ENCODE assay signal across 11 cellular contexts in genomic region chr5:81626524-81626923, GRCh38.
DNase-seq lines count a peak whose midpoint lies in the region; ATAC-seq and TF ChIP-seq lines count a peak whose summit lies in the region.
"Had no signal": no experiment of that assay in that cellular context is flagged by ENCODE, and none has a peak within 500 bp of the region (broad histone marks: within the 10 kb centered on the region; RNA-seq: fewer than 3 reads in every experiment).

No MANE protein-coding gene starts in this region.

- POLR2A ChIA-PET in OCI-LY7 (lab: Charles Lee), result interaction anchor here (2.6 kb wide), 1 partner anchor 10 kb away, joined by 8 read pairs; no protein-coding TSS in a partner anchor

- H3K27me3 ChIP-seq in osteoblast (ENCODE audit: insufficient read depth, low read length), result no peaks in the 10 kb centered on the region
- no peaks in the 10 kb centered on the region for H3K27me3 ChIP-seq in ascending aorta

- no peak for ATAC-seq in GM18858 (IDR thresholded peaks at IDR 0.05; ENCODE audit: unreplicated experiment)

- H3K27ac ChIP-seq in OCI-LY7 (ENCODE audit: low read depth, low read length, poor library complexity, severe bottlenecking) (peak overlapping the region; percentile 37), epithelial cell of prostate (no peak overlapping the region), osteoblast (ENCODE audit: low read depth, low read length) (peak overlapping the region; percentile 49), ascending aorta (no peak overlapping the region)

- intact Hi-C loops in OCI-LY7 (cut with micrococcal nuclease; ENCODE audit: unreplicated experiment) (no loop called here), ascending aorta (cut with DNase I) (no loop called here)

- H3K4me3 ChIP-seq in OCI-LY7 (ENCODE audit: low read depth, low read length, poor library complexity, severe bottlenecking), result no peak overlapping the region
- no peak overlapping the region for H3K4me3 ChIP-seq in osteoblast (ENCODE audit: insufficient read depth, low read length)
- H3K4me3 ChIP-seq in ascending aorta, result no peak overlapping the region

- H3K79me2 ChIP-seq in OCI-LY7 (ENCODE audit: insufficient read depth, low read depth, low read length) (peaks cover 45% of the 10 kb centered on the region; the same call in 1 of the 2 replicates), osteoblast (ENCODE audit: insufficient read depth, low read length) (no peaks in the 10 kb centered on the region)

- TF ChIP-seq CTCF in OCI-LY7 (conservative IDR thresholded peaks at IDR 0.05; ENCODE audit: low read length), result no peak
- no peak for TF ChIP-seq CTCF in osteoblast (IDR thresholded peaks at IDR 0.05; ENCODE audit: extremely low read depth, low read depth, low read length)
- TF ChIP-seq CTCF in ascending aorta (IDR thresholded peaks at IDR 0.05), result no peak

- CTCF ChIA-PET in OCI-LY7 (lab: Charles Lee; ENCODE audit: unreplicated experiment), result no interaction called here

- no peaks in the 10 kb centered on the region for H3K9me2 ChIP-seq in OCI-LY7 (ENCODE audit: insufficient read depth, low read length)

- no peak overlapping the region for H2AFZ ChIP-seq in OCI-LY7 (ENCODE audit: low read length)
- no peak overlapping the region for H2AFZ ChIP-seq in osteoblast (ENCODE audit: low read length)

- BruUV-seq in OCI-LY7 (replicated peaks; lab: Mats Ljungman, UMichigan), result no TSS peak

- peaks cover 22% of the 10 kb centered on the region for H3K4me1 ChIP-seq in OCI-LY7 (ENCODE audit: insufficient read depth, low read length, poor library complexity, severe bottlenecking)
- peaks cover 12% of the 10 kb centered on the region for H3K4me1 ChIP-seq in osteoblast (ENCODE audit: insufficient read depth, low read length)
- H3K4me1 ChIP-seq in ascending aorta, result no peaks in the 10 kb centered on the region

- H4K20me1 ChIP-seq in OCI-LY7 (ENCODE audit: insufficient read depth, low read length) (no peaks in the 10 kb centered on the region), osteoblast (ENCODE audit: insufficient read depth, low read length) (no peaks in the 10 kb centered on the region)

- H3K36me3 ChIP-seq in OCI-LY7 (ENCODE audit: insufficient read depth, low read length) (peaks cover 79% of the 10 kb centered on the region), osteoblast (ENCODE audit: insufficient read depth, low read length) (no peaks in the 10 kb centered on the region), ascending aorta (peaks cover 0 to 4% of the 10 kb centered on the region in 2 donors)

- DNase-seq in ELF-1 (ENCODE audit: low read depth, low spot score) (peak; percentile 13), OCI-LY7 (ENCODE audit: low spot score) (no peak), epithelial cell of prostate (ENCODE audit: low read depth, low spot score) (peak; percentile 27), osteoblast (ENCODE audit: insufficient read length, low spot score, missing footprints) (peak; percentile 85), NCI-H1930 (lab: John Stamatoyannopoulos, UW) (no peak), SIG-M5 treated with dmso at 0.1 percent for 504 hours (lab: John Stamatoyannopoulos, UW; ENCODE audit: unreplicated experiment) (no peak), ascending aorta (ENCODE audit: low spot score in 2 of 2) (no peak)
- DNase-seq: activated B cell treated with CpG ODN at 0.5 μM for 24 hours; NCI-H510A treated with DMSO at 0.1 percent for 48 hours; stimulated activated naive CD4-positive, alpha-beta T cell had no signal

- H3K9me3 ChIP-seq in OCI-LY7 (ENCODE audit: low read length) (peaks cover 15% of the 10 kb centered on the region; the same call in 1 of the 2 replicates), osteoblast (ENCODE audit: low read depth, low read length) (no peaks in the 10 kb centered on the region), ascending aorta (no peaks in the 10 kb centered on the region)

- no peak overlapping the region; the same call in 1 of the 2 replicates for H3K4me2 ChIP-seq in OCI-LY7 (ENCODE audit: low read length)
- H3K4me2 ChIP-seq in osteoblast (ENCODE audit: insufficient read depth, low read length), result peak overlapping the region; percentile 52

Comparison
In these comparisons a context has a peak if more than half of its experiments do, and no peak if none do; other contexts are left out.
1. DNase-seq: peak in ELF-1 (single experiment), epithelial cell of prostate (single experiment) and osteoblast (single experiment); none in OCI-LY7 (single experiment), NCI-H1930 (0 of 2), SIG-M5 treated with dmso at 0.1 percent for 504 hours (single experiment) and ascending aorta (0 of 2).
2. H3K27ac ChIP-seq: peak in OCI-LY7 (single experiment) and osteoblast (single experiment); none in epithelial cell of prostate (single experiment) and ascending aorta (0 of 2).